Comparison of ENCODE assay signal across 8 cellular contexts in the genomic region with DNA sequence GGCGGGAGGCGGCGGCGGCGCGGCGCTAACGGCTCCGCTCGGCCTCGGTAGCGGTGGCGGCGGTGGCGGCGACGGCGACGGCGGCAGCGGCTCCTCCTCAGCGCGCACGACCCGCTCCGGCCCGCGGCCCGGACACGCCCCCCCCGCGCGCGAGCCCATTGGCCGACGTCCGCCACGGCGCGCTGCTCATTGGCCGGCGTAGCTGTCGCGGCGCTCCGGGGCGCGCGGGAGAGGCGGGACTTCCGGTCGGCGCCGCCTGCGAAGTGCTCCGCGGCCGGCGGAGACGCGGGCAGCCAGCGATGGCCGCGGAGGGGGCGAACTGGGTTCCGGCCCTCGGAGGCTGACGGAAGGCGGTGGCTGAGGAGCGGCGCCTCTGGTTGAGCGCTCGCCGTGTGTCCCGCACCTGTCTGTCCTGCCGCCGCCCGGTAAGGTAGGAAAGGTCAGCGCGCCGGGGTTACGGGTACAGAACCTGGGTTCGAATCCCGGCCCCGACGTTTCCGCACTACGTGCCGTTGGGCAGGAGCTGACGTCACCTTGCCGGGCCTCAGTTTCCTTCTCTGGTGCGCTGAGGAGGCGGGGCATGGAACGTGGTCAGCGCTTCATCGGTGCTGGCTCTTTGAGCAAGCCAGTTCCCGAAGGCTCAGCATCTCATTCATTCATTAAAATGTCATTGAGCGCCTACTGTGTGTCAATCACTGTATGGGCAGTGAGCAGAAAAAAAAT. TPM values are rescaled to one million over a fixed set of nuclear protein-coding genes. Genes with fewer than 3 reads are reported as not detected.
DNase-seq lines count a peak whose midpoint lies in the region; ATAC-seq and TF ChIP-seq lines count a peak whose summit lies in the region.

A gene (minus strand): TSS at position 108 of the 723 bp plus-strand sequence. CDS start 13,826 bp downstream, outside the sequence.

- peak within 1 kb of the TSS; percentile 71 for H3K27ac Mint-ChIP-seq in activated T-helper 17 cell treated with anti-CD3 and anti-CD28 coated beads, Interleukin-2, amount 50 U/mL, for 72 hours
- peak within 1 kb of the TSS; percentile 78 to 84 for H3K27ac Mint-ChIP-seq in natural killer cell treated with Interleukin-12 subunit alpha and Interleukin-12 subunit beta and Interleukin-15 and Interleukin-18, amount 100 ng/mL, for 72 hours

- H3K27ac ChIP-seq in KMS-11: peak within 1 kb of the TSS; percentile 45; the same call in 1 of the 2 replicates

- peaks cover 32% of the 10 kb centered on the region for H3K4me1 Mint-ChIP-seq in activated T-helper 17 cell treated with anti-CD3 and anti-CD28 coated beads, Interleukin-2, amount 50 U/mL, for 72 hours
- peaks cover 34 to 35% of the 10 kb centered on the region in 2 donors for H3K4me1 Mint-ChIP-seq in natural killer cell treated with Interleukin-12 subunit alpha and Interleukin-12 subunit beta and Interleukin-15 and Interleukin-18, amount 100 ng/mL, for 72 hours (ENCODE audit: low read depth in 2 of 2)

- H3K4me3 Mint-ChIP-seq in activated T-helper 17 cell treated with anti-CD3 and anti-CD28 coated beads, Interleukin-2, amount 50 U/mL, for 72 hours: peak within 1 kb of the TSS; percentile 82
- H3K4me3 Mint-ChIP-seq in natural killer cell treated with Interleukin-12 subunit alpha and Interleukin-12 subunit beta and Interleukin-15 and Interleukin-18, amount 100 ng/mL, for 72 hours: peak within 1 kb of the TSS; percentile 98

- peaks cover 13% of the 10 kb centered on the region for H3K4me1 ChIP-seq in KMS-11 (ENCODE audit: low read depth, poor library complexity, severe bottlenecking)

- peak within 1 kb of the TSS; percentile 63; the same call in 1 of the 2 replicates for H3K9ac ChIP-seq in KMS-11

- peak within 1 kb of the TSS; percentile 77; the same call in 1 of the 2 replicates for H2AFZ ChIP-seq in KMS-11 (ENCODE audit: low read depth)

- ATAC-seq in GM21619 (IDR thresholded peaks at IDR 0.05; ENCODE audit: unreplicated experiment): peak; percentile 65
- ATAC-seq in activated T-helper 17 cell treated with anti-CD3 and anti-CD28 coated beads, Interleukin-2, amount 50 U/mL, for 72 hours (replicated peaks): peak; percentile 95
- ATAC-seq in natural killer cell treated with Interleukin-12 subunit alpha and Interleukin-12 subunit beta and Interleukin-15 and Interleukin-18, amount 100 ng/mL, for 72 hours: peak; percentile 96 to 97

- peaks cover 17% of the 10 kb centered on the region for H3K36me3 Mint-ChIP-seq in activated T-helper 17 cell treated with anti-CD3 and anti-CD28 coated beads, Interleukin-2, amount 50 U/mL, for 72 hours (ENCODE audit: low read depth)
- no peaks in the 10 kb centered on the region for H3K36me3 Mint-ChIP-seq in natural killer cell treated with Interleukin-12 subunit alpha and Interleukin-12 subunit beta and Interleukin-15 and Interleukin-18, amount 100 ng/mL, for 72 hours

- H3K4me2 ChIP-seq in KMS-11: peak within 1 kb of the TSS; percentile 72

- H3K4me3 ChIP-seq in KMS-11 (IDR thresholded peaks at IDR 0.05; ENCODE audit: insufficient read depth, low read depth, low read length): no peak within 1 kb of the TSS

- TF ChIP-seq CTCF in KMS-11 (conservative IDR thresholded peaks at IDR 0.05; ENCODE audit: low read depth, low read length): no peak

- no peaks in the 10 kb centered on the region for H3K27me3 Mint-ChIP-seq in activated T-helper 17 cell treated with anti-CD3 and anti-CD28 coated beads, Interleukin-2, amount 50 U/mL, for 72 hours
- H3K27me3 Mint-ChIP-seq in natural killer cell treated with Interleukin-12 subunit alpha and Interleukin-12 subunit beta and Interleukin-15 and Interleukin-18, amount 100 ng/mL, for 72 hours: no peaks in the 10 kb centered on the region

- no peaks in the 10 kb centered on the region for H3K27me3 ChIP-seq in KMS-11 (ENCODE audit: insufficient read depth, low read depth)

- no peaks in the 10 kb centered on the region for H3K36me3 ChIP-seq in KMS-11 (ENCODE audit: insufficient read depth)

- H3K79me2 ChIP-seq in KMS-11 (ENCODE audit: insufficient read depth, low read depth): peaks cover 43% of the 10 kb centered on the region

- H3K9me3 Mint-ChIP-seq in activated T-helper 17 cell treated with anti-CD3 and anti-CD28 coated beads, Interleukin-2, amount 50 U/mL, for 72 hours: no peaks in the 10 kb centered on the region
- H3K9me3 Mint-ChIP-seq in natural killer cell treated with Interleukin-12 subunit alpha and Interleukin-12 subunit beta and Interleukin-15 and Interleukin-18, amount 100 ng/mL, for 72 hours: no peaks in the 10 kb centered on the region

- peaks cover 30% of the 10 kb centered on the region for H4K20me1 ChIP-seq in KMS-11 (ENCODE audit: insufficient read depth)

- DNase-seq in DMS114 treated with DMSO at 0.1 percent for 48 hours (lab: John Stamatoyannopoulos, UW; ENCODE audit: unreplicated experiment) (peak; percentile 33), RPMI8226 (peak; percentile 96), fibroblast of peridontal ligament (ENCODE audit: extremely low read depth) (peak; percentile 79)
- DNase-seq in natural killer cell treated with Interleukin-12 subunit alpha and Interleukin-12 subunit beta and Interleukin-15 and Interleukin-18, amount 100 ng/mL, for 72 hours (ENCODE audit: low spot score): peak; percentile 96
- peak; percentile 86 for DNase-seq in stimulated activated naive CD4-positive, alpha-beta T cell treated with Interleukin-2 at 50 U/mL for 16 hours (lab: John Stamatoyannopoulos, UW)

RNA-seq across cellular contexts. Expression of the gene that starts here (rescaled TPM):
- total RNA-seq in activated T-helper 17 cell treated with anti-CD3 and anti-CD28 coated beads, Interleukin-2, amount 50 U/mL, for 72 hours: 100 to 1,000 TPM in 1 of 2 donors, 10 to 100 TPM in 1; 81.6 to 155 TPM
- total RNA-seq in natural killer cell treated with Interleukin-12 subunit alpha and Interleukin-12 subunit beta and Interleukin-15 and Interleukin-18, amount 100 ng/mL, for 72 hours: 100 to 1,000 TPM; 124 to 137 TPM

Comparison
In these comparisons a context has a peak if more than half of its experiments do, and no peak if none do; other contexts are left out.
1. DNase-seq: peak in every context shown above with its lines; median percentile 96 in RPMI8226; 96 in natural killer cell treated with Interleukin-12 subunit alpha and Interleukin-12 subunit beta and Interleukin-15 and Interleukin-18, amount 100 ng/mL, for 72 hours; 86 in stimulated activated naive CD4-positive, alpha-beta T cell treated with Interleukin-2 at 50 U/mL for 16 hours; 79 in fibroblast of peridontal ligament; 33 in DMS114 treated with DMSO at 0.1 percent for 48 hours.